ENCODE assay signal across 8 cellular contexts in the genomic region with DNA sequence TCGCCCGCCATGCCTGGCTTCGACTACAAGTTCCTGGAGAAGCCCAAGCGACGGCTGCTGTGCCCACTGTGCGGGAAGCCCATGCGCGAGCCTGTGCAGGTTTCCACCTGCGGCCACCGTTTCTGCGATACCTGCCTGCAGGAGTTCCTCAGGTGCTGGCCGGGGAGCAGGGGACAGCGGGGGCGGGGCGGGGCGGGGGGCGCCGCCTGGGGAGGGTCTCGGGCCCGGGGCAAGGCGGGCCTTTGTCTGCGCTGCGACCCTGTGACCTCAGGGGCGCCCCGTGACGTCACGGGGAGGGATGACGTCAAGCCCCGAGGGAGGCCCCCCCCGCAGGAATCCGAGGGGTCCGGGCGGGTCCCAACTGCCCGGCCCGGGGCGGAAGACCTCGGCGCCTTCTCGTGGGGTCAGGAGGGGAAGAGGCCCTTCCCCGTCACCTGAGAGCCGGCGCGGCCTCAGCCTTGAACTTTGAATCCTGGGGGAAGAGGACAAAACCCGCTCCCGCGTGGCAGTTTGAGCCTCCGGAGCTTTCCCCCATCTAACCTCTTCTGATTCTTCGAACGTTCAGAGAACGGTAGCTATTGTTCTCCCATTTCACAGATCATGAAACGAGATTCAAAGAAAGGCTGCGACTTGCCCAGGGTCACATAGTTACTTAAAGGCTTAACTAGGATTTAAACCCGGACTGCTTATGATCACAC. TPM values are rescaled to one million over a fixed set of nuclear protein-coding genes. Genes with fewer than 3 reads are reported as not detected.
DNase-seq lines count a peak whose midpoint lies in the region; ATAC-seq lines count a peak whose summit lies in the region.

No MANE protein-coding gene starts in this region.

- H3K4me3 ChIP-seq in iPS-15b (ENCODE audit: low read depth, low read length), result peak overlapping the region; percentile 93
- peak overlapping the region; percentile 45 to 84 (median 72) for H3K4me3 ChIP-seq in skin epidermis

- H3K4me1 ChIP-seq in iPS-15b (ENCODE audit: control insufficient read depth, insufficient read depth, low read length), result peaks cover 16% of the 10 kb centered on the region

- H3K27ac Mint-ChIP-seq in T-helper 17 cell, result peak overlapping the region; percentile 86

- peak overlapping the region; percentile 89 for H3K4me3 Mint-ChIP-seq in T-helper 17 cell

- no peaks in the 10 kb centered on the region for H3K27me3 ChIP-seq in iPS-15b (ENCODE audit: control insufficient read depth, insufficient read depth, low read length)

- H3K36me3 Mint-ChIP-seq in T-helper 17 cell (ENCODE audit: low read depth), result no peaks in the 10 kb centered on the region

- ATAC-seq in HG03442 (IDR thresholded peaks at IDR 0.05; ENCODE audit: unreplicated experiment), result peak; percentile 23
- peak; percentile 53 for ATAC-seq in T-helper 17 cell
- ATAC-seq in HG03469 (IDR thresholded peaks at IDR 0.05; ENCODE audit: unreplicated experiment), result no peak

- peak overlapping the region; percentile 92 for H3K9ac ChIP-seq in iPS-15b (ENCODE audit: low read depth, low read length)

- peak overlapping the region; percentile 75 to 98 (median 93) for H3K27ac ChIP-seq in skin epidermis

- peaks cover 35% of the 10 kb centered on the region for H3K36me3 ChIP-seq in iPS-15b (ENCODE audit: control insufficient read depth, insufficient read depth, low read length)

- no peaks in the 10 kb centered on the region for H3K27me3 Mint-ChIP-seq in T-helper 17 cell

- H3K9me3 ChIP-seq in T-helper 17 cell (ENCODE audit: control insufficient read depth, low read length, poor library complexity, severe bottlenecking) (no peaks in the 10 kb centered on the region), iPS-15b (ENCODE audit: control insufficient read depth, insufficient read depth, low read length) (no peaks in the 10 kb centered on the region)

- peak; percentile 59 for DNase-seq in NCI-H1436 (lab: John Stamatoyannopoulos, UW)
- DNase-seq in NCI-H1436 treated with DMSO at 0.1 percent for 48 hours (lab: John Stamatoyannopoulos, UW), result no peak
- DNase-seq in T-helper 17 cell, result peak; percentile 44 to 56 (median 55)
- peak; percentile 83 for DNase-seq in astrocyte of the hippocampus (ENCODE audit: low read depth, low spot score)

- peaks cover 14% of the 10 kb centered on the region for H3K4me1 Mint-ChIP-seq in T-helper 17 cell

RNA-seq across cellular contexts. Expression of gene TRAF4, which starts 0.4 kb away (rescaled TPM):
- total RNA-seq in T-helper 17 cell, result 100 to 1,000 TPM; 326 to 362 TPM

RNA-seq across cellular contexts. Expression of gene NEK8, which starts 15.7 kb away (rescaled TPM):
- 1 to 10 TPM; 5.8 to 8.8 TPM for total RNA-seq in T-helper 17 cell

RNA-seq across cellular contexts. Expression of gene TLCD1, which starts 18.2 kb away (rescaled TPM):
- 1 to 10 TPM; 1.1 to 1.4 TPM for total RNA-seq in T-helper 17 cell

RNA-seq across cellular contexts. Expression of gene RPL23A, which starts 24.5 kb away (rescaled TPM):
- total RNA-seq in T-helper 17 cell, result 1,000 to 10,000 TPM; 2,757 to 2,860 TPM

RNA-seq across cellular contexts. Expression of gene RAB34, which starts 26.6 kb away (rescaled TPM):
- 10 to 100 TPM in 1 of 2 donors, 1 to 10 TPM in 1; 8.3 to 24.3 TPM for total RNA-seq in T-helper 17 cell
